ENCODE assay signal across 2 cellular contexts in the genomic region with DNA sequence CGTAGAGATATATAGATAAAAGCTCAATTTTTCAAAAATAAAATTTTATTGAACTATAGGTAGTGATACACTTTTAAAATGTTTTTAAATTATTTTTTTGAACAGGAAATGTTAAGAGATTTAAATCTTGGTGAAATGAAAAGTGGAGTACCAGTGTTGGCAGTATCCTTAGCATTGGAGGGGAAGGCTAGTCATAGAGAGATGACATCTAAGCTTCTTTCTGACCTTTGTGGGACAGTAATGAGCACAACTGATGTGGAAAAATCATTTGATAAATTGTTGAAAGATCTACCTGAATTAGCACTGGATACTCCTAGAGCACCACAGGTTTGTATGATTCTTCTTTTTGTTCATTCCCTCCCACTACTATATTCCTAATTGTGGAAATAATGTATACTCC.
TF ChIP-seq lines count a peak whose summit lies in the region.

No MANE protein-coding gene starts in this region.

TF ChIP-seq in GM12878, 131 proteins besides CTCF, POLR2A, EP300 and RAD21 (continues in another document):
- TF ChIP-seq RELA (IDR thresholded peaks at IDR 0.05; ENCODE audit: borderline replicate concordance, partially characterized antibody) (no peak), CREB1 (IDR thresholded peaks at IDR 0.05; ENCODE audit: low read depth) (no peak), CHD4 (IDR thresholded peaks at IDR 0.05) (no peak), EED (IDR thresholded peaks at IDR 0.05; ENCODE audit: low read depth) (no peak), CBX5 (IDR thresholded peaks at IDR 0.05; ENCODE audit: low read depth) (no peak), RBBP5 (conservative IDR thresholded peaks at IDR 0.05) (no peak), SUZ12 (IDR thresholded peaks at IDR 0.05; ENCODE audit: unreplicated experiment) (no peak), PAX8 (IDR thresholded peaks at IDR 0.05) (no peak), PML (IDR thresholded peaks at IDR 0.05; ENCODE audit: low read length) (no peak), ZBED1 (IDR thresholded peaks at IDR 0.05; ENCODE audit: borderline replicate concordance) (no peak)
- TF ChIP-seq, protein P1, sequence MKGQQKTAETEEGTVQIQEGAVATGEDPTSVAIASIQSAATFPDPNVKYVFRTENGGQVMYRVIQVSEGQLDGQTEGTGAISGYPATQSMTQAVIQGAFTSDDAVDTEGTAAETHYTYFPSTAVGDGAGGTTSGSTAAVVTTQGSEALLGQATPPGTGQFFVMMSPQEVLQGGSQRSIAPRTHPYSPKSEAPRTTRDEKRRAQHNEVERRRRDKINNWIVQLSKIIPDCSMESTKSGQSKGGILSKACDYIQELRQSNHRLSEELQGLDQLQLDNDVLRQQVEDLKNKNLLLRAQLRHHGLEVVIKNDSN (IDR thresholded peaks at IDR 0.05; ENCODE audit: borderline replicate concordance, extremely low read length, insufficient read depth, low read depth, low read length): no peak
- TF ChIP-seq, protein P2, sequence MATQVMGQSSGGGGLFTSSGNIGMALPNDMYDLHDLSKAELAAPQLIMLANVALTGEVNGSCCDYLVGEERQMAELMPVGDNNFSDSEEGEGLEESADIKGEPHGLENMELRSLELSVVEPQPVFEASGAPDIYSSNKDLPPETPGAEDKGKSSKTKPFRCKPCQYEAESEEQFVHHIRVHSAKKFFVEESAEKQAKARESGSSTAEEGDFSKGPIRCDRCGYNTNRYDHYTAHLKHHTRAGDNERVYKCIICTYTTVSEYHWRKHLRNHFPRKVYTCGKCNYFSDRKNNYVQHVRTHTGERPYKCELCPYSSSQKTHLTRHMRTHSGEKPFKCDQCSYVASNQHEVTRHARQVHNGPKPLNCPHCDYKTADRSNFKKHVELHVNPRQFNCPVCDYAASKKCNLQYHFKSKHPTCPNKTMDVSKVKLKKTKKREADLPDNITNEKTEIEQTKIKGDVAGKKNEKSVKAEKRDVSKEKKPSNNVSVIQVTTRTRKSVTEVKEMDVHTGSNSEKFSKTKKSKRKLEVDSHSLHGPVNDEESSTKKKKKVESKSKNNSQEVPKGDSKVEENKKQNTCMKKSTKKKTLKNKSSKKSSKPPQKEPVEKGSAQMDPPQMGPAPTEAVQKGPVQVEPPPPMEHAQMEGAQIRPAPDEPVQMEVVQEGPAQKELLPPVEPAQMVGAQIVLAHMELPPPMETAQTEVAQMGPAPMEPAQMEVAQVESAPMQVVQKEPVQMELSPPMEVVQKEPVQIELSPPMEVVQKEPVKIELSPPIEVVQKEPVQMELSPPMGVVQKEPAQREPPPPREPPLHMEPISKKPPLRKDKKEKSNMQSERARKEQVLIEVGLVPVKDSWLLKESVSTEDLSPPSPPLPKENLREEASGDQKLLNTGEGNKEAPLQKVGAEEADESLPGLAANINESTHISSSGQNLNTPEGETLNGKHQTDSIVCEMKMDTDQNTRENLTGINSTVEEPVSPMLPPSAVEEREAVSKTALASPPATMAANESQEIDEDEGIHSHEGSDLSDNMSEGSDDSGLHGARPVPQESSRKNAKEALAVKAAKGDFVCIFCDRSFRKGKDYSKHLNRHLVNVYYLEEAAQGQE (IDR thresholded peaks at IDR 0.05; ENCODE audit: low read depth, low read length): no peak
- TF ChIP-seq, protein P3, sequence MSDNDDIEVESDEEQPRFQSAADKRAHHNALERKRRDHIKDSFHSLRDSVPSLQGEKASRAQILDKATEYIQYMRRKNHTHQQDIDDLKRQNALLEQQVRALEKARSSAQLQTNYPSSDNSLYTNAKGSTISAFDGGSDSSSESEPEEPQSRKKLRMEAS (IDR thresholded peaks at IDR 0.05; ENCODE audit: low read depth, low read length): no peak
- TF ChIP-seq, protein P4, sequence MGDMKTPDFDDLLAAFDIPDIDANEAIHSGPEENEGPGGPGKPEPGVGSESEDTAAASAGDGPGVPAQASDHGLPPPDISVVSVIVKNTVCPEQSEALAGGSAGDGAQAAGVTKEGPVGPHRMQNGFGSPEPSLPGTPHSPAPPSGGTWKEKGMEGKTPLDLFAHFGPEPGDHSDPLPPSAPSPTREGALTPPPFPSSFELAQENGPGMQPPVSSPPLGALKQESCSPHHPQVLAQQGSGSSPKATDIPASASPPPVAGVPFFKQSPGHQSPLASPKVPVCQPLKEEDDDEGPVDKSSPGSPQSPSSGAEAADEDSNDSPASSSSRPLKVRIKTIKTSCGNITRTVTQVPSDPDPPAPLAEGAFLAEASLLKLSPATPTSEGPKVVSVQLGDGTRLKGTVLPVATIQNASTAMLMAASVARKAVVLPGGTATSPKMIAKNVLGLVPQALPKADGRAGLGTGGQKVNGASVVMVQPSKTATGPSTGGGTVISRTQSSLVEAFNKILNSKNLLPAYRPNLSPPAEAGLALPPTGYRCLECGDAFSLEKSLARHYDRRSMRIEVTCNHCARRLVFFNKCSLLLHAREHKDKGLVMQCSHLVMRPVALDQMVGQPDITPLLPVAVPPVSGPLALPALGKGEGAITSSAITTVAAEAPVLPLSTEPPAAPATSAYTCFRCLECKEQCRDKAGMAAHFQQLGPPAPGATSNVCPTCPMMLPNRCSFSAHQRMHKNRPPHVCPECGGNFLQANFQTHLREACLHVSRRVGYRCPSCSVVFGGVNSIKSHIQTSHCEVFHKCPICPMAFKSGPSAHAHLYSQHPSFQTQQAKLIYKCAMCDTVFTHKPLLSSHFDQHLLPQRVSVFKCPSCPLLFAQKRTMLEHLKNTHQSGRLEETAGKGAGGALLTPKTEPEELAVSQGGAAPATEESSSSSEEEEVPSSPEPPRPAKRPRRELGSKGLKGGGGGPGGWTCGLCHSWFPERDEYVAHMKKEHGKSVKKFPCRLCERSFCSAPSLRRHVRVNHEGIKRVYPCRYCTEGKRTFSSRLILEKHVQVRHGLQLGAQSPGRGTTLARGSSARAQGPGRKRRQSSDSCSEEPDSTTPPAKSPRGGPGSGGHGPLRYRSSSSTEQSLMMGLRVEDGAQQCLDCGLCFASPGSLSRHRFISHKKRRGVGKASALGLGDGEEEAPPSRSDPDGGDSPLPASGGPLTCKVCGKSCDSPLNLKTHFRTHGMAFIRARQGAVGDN (IDR thresholded peaks at IDR 0.05): no peak

TF ChIP-seq in SK-N-SH, 30 proteins besides CTCF, POLR2A, EP300 and RAD21:
- no peak for TF ChIP-seq TAF1 (IDR thresholded peaks at IDR 0.05; ENCODE audit: borderline replicate concordance, low read depth, low read length)
- no peak for TF ChIP-seq FOXJ3 (CRISPR knock-in tag; IDR thresholded peaks at IDR 0.05)
- no peak for TF ChIP-seq NFIC (IDR thresholded peaks at IDR 0.05; ENCODE audit: borderline replicate concordance)
- no peak for TF ChIP-seq YY1 (IDR thresholded peaks at IDR 0.05; ENCODE audit: low read depth)
- TF ChIP-seq GATA2 (CRISPR knock-in tag; IDR thresholded peaks at IDR 0.05): no peak
- TF ChIP-seq, protein P5, sequence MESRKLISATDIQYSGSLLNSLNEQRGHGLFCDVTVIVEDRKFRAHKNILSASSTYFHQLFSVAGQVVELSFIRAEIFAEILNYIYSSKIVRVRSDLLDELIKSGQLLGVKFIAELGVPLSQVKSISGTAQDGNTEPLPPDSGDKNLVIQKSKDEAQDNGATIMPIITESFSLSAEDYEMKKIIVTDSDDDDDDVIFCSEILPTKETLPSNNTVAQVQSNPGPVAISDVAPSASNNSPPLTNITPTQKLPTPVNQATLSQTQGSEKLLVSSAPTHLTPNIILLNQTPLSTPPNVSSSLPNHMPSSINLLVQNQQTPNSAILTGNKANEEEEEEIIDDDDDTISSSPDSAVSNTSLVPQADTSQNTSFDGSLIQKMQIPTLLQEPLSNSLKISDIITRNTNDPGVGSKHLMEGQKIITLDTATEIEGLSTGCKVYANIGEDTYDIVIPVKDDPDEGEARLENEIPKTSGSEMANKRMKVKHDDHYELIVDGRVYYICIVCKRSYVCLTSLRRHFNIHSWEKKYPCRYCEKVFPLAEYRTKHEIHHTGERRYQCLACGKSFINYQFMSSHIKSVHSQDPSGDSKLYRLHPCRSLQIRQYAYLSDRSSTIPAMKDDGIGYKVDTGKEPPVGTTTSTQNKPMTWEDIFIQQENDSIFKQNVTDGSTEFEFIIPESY (IDR thresholded peaks at IDR 0.05; ENCODE audit: borderline replicate concordance, low read depth): no peak
- no peak for TF ChIP-seq ELF1 (IDR thresholded peaks at IDR 0.05)
- TF ChIP-seq, protein P2 (IDR thresholded peaks at IDR 0.05; ENCODE audit: low read depth, low read length): no peak
- TF ChIP-seq FOSL2 (IDR thresholded peaks at IDR 0.05; ENCODE audit: borderline replicate concordance, low read depth): no peak
- TF ChIP-seq, protein P6, sequence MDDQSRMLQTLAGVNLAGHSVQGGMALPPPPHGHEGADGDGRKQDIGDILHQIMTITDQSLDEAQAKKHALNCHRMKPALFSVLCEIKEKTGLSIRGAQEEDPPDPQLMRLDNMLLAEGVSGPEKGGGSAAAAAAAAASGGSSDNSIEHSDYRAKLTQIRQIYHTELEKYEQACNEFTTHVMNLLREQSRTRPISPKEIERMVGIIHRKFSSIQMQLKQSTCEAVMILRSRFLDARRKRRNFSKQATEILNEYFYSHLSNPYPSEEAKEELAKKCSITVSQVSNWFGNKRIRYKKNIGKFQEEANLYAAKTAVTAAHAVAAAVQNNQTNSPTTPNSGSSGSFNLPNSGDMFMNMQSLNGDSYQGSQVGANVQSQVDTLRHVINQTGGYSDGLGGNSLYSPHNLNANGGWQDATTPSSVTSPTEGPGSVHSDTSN (IDR thresholded peaks at IDR 0.05): no peak
- no peak for TF ChIP-seq CHD2 (IDR thresholded peaks at IDR 0.05; ENCODE audit: low read length, partially characterized antibody)
- TF ChIP-seq, protein P3 (IDR thresholded peaks at IDR 0.05; ENCODE audit: low read depth): no peak
- no peak for TF ChIP-seq MEF2A (IDR thresholded peaks at IDR 0.05; ENCODE audit: borderline replicate concordance, low read depth)
- no peak for TF ChIP-seq SMC3 (IDR thresholded peaks at IDR 0.05; ENCODE audit: low read depth, low read length)
- TF ChIP-seq, protein P7, sequence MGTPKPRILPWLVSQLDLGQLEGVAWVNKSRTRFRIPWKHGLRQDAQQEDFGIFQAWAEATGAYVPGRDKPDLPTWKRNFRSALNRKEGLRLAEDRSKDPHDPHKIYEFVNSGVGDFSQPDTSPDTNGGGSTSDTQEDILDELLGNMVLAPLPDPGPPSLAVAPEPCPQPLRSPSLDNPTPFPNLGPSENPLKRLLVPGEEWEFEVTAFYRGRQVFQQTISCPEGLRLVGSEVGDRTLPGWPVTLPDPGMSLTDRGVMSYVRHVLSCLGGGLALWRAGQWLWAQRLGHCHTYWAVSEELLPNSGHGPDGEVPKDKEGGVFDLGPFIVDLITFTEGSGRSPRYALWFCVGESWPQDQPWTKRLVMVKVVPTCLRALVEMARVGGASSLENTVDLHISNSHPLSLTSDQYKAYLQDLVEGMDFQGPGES (IDR thresholded peaks at IDR 0.05; ENCODE audit: low read depth, low read length): no peak
